ENCODE assay signal across 8 cellular contexts in the genomic region with DNA sequence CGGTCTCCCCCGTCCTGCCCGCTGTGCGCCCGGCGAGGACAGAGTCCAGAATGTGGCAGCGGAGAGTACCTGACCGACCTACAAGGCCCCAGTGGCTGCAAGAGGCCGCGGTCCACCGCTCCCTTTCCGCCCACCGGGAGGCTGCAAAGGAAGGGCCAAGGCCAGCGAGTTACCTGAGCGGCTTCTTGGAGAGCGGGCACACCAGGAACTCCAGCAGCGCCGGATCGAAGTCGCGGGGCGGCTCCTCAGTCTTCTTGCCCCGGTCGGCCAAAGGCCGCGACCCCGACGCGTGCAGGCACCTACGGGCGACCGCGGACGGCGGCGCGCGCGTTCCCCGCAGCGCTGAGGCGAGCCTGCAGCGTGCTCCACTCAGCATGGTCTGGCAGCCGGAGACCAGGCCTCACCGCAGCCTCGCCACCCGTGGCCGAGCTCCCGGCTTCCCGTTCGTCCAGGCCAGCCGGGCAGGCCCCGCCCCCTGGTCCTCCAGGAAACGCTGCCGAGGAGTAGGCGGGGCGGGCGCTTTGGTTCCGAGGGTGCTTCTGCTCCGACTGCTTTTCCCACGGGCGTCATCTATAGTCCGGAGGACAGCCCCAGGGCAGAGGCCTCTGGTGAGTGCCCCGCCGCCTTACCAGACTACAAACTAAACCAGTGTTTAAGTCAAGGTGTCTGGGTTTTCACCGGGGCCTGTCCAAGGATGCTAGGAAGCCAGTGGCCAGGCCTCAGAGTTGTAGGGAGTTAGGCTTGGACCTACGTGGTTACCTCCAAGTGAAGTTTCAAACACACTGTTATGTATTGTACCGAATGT. TPM values are rescaled to one million over a fixed set of nuclear protein-coding genes. Genes with fewer than 3 reads are reported as not detected.
A peak's percentile ranks its signal among the peaks of the same experiment; 100 is the strongest.
DNase-seq lines count a peak whose midpoint lies in the region; ATAC-seq and TF ChIP-seq lines count a peak whose summit lies in the region.

A gene with protein sequence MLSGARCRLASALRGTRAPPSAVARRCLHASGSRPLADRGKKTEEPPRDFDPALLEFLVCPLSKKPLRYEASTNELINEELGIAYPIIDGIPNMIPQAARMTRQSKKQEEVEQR (minus strand): TSS at position 452 of the 805 bp plus-strand sequence. CDS start 76 bp downstream, at position 376.

- DNase-seq in GM13976 (ENCODE audit: low spot score) (peak; percentile 89), NCI-H1436 (lab: John Stamatoyannopoulos, UW) (peak; percentile 86), T-cell (peak; percentile 27 to 74 (median 48)), adrenal gland (peak; percentile 95 to 98 (median 97)), heart left ventricle (peak; percentile 94 to 98 (median 97)), posterior cingulate gyrus (peak; percentile 91 to 99 (median 95)), type B pancreatic cell (ENCODE audit: extremely low spot score, unreplicated experiment) (peak; percentile 90)

- H3K27me3 Mint-ChIP-seq in T-cell (no peaks in the 10 kb centered on the region), type B pancreatic cell (no peaks in the 10 kb centered on the region)

- no peaks in the 10 kb centered on the region for H3K9me3 ChIP-seq in adrenal gland (replicated peaks in 1 of 3)
- no peaks in the 10 kb centered on the region for H3K9me3 ChIP-seq in heart left ventricle

- peak within 1 kb of the TSS; percentile 88 to 90 for H3K27ac Mint-ChIP-seq in T-cell
- H3K27ac Mint-ChIP-seq in type B pancreatic cell = peak within 1 kb of the TSS; percentile 94

- CTCF ChIA-PET in T-cell (lab: Charles Lee) = interaction anchor here (1.0 to 2.4 kb wide), 5 partner anchors 135 to 304 kb away, joined by 4 to 9 read pairs (median 6); no protein-coding TSS in a partner anchor

- peaks cover 0 to 13% of the 10 kb centered on the region in 2 donors for H3K36me3 ChIP-seq in adrenal gland (replicated peaks in 1 of 2)
- peaks cover 0 to 34% (median 20%) of the 10 kb centered on the region in 9 donors for H3K36me3 ChIP-seq in heart left ventricle

- H3K9me3 Mint-ChIP-seq in T-cell = no peaks in the 10 kb centered on the region
- no peaks in the 10 kb centered on the region for H3K9me3 Mint-ChIP-seq in type B pancreatic cell

- no peaks in the 10 kb centered on the region for H3K27me3 ChIP-seq in adrenal gland
- H3K27me3 ChIP-seq in heart left ventricle = no peaks in the 10 kb centered on the region

- peaks cover 17 to 43% of the 10 kb centered on the region in 2 donors for H3K4me1 ChIP-seq in adrenal gland (replicated peaks in 1 of 2)
- peaks cover 0 to 45% (median 19%) of the 10 kb centered on the region in 12 donors for H3K4me1 ChIP-seq in heart left ventricle

- intact Hi-C loops in adrenal gland (cut with DNase I) = no loop called here
- intact Hi-C loops in heart left ventricle (cut with DNase I) = loop anchor here in 5 of 10 donors (5.0 to 10.0 kb wide), 7 partner anchors 66 to 669 kb away; a partner anchor contains a TSS
- intact Hi-C loops in posterior cingulate gyrus (cut with DNase I) = loop anchor here (2.0 to 10.0 kb wide), 2 partner anchors 69 to 291 kb away; a partner anchor contains a TSS

- peaks cover 27 to 42% (median 36%) of the 10 kb centered on the region in 3 donors for H3K4me1 Mint-ChIP-seq in T-cell
- H3K4me1 Mint-ChIP-seq in type B pancreatic cell (ENCODE audit: unreplicated experiment) = peaks cover 20% of the 10 kb centered on the region

- peak; percentile 64 to 89 for TF ChIP-seq POLR2A in adrenal gland (IDR thresholded peaks at IDR 0.05)
- TF ChIP-seq POLR2A in heart left ventricle (IDR thresholded peaks at IDR 0.05) = peak; percentile 4 to 87

- TF ChIP-seq CTCF in GM13976 (IDR thresholded peaks at IDR 0.05; ENCODE audit: borderline replicate concordance, control extremely low read depth, extremely low read depth, insufficient read depth, missing control alignments) = no peak
- no peak for TF ChIP-seq CTCF in adrenal gland (IDR thresholded peaks at IDR 0.05)
- TF ChIP-seq CTCF in heart left ventricle (IDR thresholded peaks at IDR 0.05) = peak in 1 of 12 donors; percentile 5
- TF ChIP-seq CTCF in type B pancreatic cell (conservative IDR thresholded peaks at IDR 0.05) = no peak

- H3K36me3 Mint-ChIP-seq in T-cell (peaks cover 5% of the 10 kb centered on the region), type B pancreatic cell (peaks cover 17% of the 10 kb centered on the region)

- H3K27ac ChIP-seq in adrenal gland (peak within 1 kb of the TSS; percentile 70 to 90 (median 87)), heart left ventricle (peak within 1 kb of the TSS; percentile 60 to 94 (median 86))

- H3K4me3 Mint-ChIP-seq in T-cell (peak within 1 kb of the TSS; percentile 90 to 93 (median 92)), type B pancreatic cell (peak within 1 kb of the TSS; percentile 99)

- WGBS in adrenal gland, 4 donors = 0 to 3% (median 1%) methylated on average over 3 to 68 of the region's 68 CpGs
- WGBS in heart left ventricle, 4 donors = 0% methylated on average over 9 to 68 of the region's 68 CpGs

- POLR2A ChIA-PET in T-cell (lab: Charles Lee) = no interaction called here

- ATAC-seq in HG02840 (IDR thresholded peaks at IDR 0.05; ENCODE audit: low FRiP score, unreplicated experiment) (peak; percentile 81), T-cell (replicated peaks in 1 of 4) (peak; percentile 76 to 80 (median 78)), heart left ventricle (peak; percentile 96 to 98 (median 98))

- H3K4me3 ChIP-seq in adrenal gland (peak within 1 kb of the TSS; percentile 70 to 84 (median 75)), heart left ventricle (peak within 1 kb of the TSS; percentile 66 to 96 (median 90))

- in situ Hi-C loops in GM13976 (cut with MboI; ENCODE audit: low sequenced_read_pairs, unreplicated experiment) = loop anchor here (25.0 kb wide), 2 partner anchors 486 to 661 kb away; no protein-coding TSS in a partner anchor

RNA-seq across cellular contexts. Expression of the gene that starts here (rescaled TPM):
- total RNA-seq in T-cell (10 to 100 TPM; 39.9 to 60.7 (median 53.7) TPM), adrenal gland (100 to 1,000 TPM in 3 of 8 donors, 10 to 100 TPM in 5; 76.5 to 159 (median 90.0) TPM), heart left ventricle (10 to 100 TPM; 46.3 to 63.6 (median 54.2) TPM), type B pancreatic cell (ENCODE audit: low replicate concordance) (58.6 and 63.7 TPM in 2 replicates)
- polyA plus RNA-seq in adrenal gland (10 to 100 TPM; 69.2 to 97.3 (median 74.8) TPM), heart left ventricle (100 to 1,000 TPM in 1 of 2 donors, 10 to 100 TPM in 1; 71.5 to 102 TPM)

Comparison
In these comparisons a context has a peak if more than half of its experiments do, and no peak if none do; other contexts are left out.
1. Peak in every context shown above with its lines: DNase-seq, ATAC-seq, H3K4me3 ChIP-seq and H3K27ac ChIP-seq.